Comparison of ENCODE assay signal across 1 cellular context in the genomic region with DNA sequence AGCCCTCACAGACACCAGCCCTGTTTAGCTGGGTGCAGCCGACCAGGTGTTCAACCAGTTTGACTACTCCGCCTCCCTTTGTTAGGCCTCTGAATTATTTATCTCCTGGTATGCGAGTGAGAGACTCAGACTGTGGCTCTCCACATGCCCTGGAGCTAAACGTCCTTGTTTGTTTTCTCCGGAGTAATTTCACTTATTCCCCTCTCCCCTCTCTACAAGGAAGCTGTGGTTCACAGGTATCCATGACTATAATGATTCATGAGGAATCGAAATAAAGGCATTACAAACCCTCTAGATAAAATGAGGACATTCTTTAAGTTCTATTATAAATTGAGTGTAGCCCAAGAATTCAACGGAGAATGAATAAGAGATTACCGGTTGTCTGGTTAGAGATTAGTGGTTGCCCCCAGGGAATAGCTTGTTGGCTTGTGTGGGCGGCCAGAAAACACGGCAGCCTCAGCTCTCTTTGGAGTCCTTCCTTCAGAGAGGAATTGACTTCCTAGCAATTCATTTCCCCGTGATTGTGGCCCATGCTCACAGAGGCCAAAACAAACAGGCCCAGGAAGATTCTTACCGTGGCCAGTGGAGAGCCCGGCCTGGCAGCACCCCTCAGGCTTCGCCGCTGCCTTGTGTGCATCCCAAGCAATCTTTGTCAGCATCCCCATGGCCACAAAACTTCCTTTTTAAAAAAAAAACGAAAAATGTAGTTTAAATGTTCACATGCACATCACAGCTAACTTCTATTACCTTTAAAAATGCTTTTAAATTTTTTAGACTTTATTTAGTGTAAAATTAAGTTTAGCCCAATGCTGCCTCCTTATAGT.
TF ChIP-seq lines count a peak whose summit lies in the region.

No MANE protein-coding gene starts in this region.

TF ChIP-seq in IMR-90, 13 proteins besides CTCF, POLR2A, EP300 and RAD21:
- TF ChIP-seq RFX5 (IDR thresholded peaks at IDR 0.05; ENCODE audit: low read depth, low read length), result no peak
- no peak for TF ChIP-seq CHD1 (IDR thresholded peaks at IDR 0.05; ENCODE audit: low read depth, low read length)
